ENCODE assay signal across 8 cellular contexts in the genomic region with DNA sequence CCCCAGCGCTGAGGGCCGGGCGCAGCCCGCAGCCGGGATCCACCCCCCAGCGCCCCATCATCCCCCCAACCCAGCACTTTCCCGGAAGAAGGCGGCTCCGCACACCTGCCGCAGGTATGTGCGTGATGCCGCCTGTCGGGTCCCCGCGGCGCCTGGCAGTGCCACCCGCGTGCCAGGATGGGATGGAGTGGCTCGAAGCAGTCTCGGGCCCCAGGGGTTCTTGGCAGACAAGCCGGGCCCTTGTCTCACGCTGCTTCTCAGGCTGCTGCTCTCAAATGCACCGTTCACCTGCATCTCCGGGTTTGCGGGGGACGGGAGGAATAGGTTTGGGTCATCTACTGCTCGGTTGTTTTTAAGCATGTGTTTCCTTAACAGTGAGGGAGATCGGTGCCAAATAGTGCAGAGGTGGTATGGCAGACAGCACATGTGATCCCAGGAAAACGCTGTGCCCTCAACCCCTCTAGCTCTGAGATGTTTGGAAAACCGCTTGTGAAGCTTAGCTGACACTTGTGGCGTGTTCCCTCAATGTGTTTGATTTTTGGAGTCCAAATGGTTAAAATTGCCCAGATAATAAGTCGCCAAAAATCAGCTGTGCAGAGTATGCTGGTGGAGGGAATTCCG. TPM values are rescaled to one million over a fixed set of nuclear protein-coding genes. Genes with fewer than 3 reads are reported as not detected.
DNase-seq lines count a peak whose midpoint lies in the region; ATAC-seq and TF ChIP-seq lines count a peak whose summit lies in the region.

No MANE protein-coding gene starts in this region.

- no peaks in the 10 kb centered on the region for H3K27me3 ChIP-seq in gastroesophageal sphincter
- no peaks in the 10 kb centered on the region for H3K27me3 ChIP-seq in ovary

- no peak; the same call in 1 of the 2 replicates for TF ChIP-seq CTCF in 22Rv1 (IDR thresholded peaks at IDR 0.05)
- TF ChIP-seq CTCF in gastroesophageal sphincter (IDR thresholded peaks at IDR 0.05) = no peak
- TF ChIP-seq CTCF in ovary (IDR thresholded peaks at IDR 0.05) = no peak

- WGBS in gastroesophageal sphincter (ENCODE audit: low coverage in 1 of 2), 2 donors = 0 to 21% methylated on average over 5 to 7 of the region's 33 CpGs
- WGBS in ovary, 3 donors = 0 to 2% (median 1%) methylated on average over 29 to 33 of the region's 33 CpGs

- no peaks in the 10 kb centered on the region for H3K9me3 Mint-ChIP-seq in activated T-helper 17 cell treated with anti-CD3 and anti-CD28 coated beads, Interleukin-2, amount 50 U/mL, for 72 hours

- no peaks in the 10 kb centered on the region for H3K36me3 ChIP-seq in gastroesophageal sphincter
- no peaks in the 10 kb centered on the region for H3K36me3 ChIP-seq in ovary

- H3K4me3 Mint-ChIP-seq in activated T-helper 17 cell treated with anti-CD3 and anti-CD28 coated beads, Interleukin-2, amount 50 U/mL, for 72 hours = peak overlapping the region; percentile 94

- H3K4me3 ChIP-seq in gastroesophageal sphincter (peak overlapping the region; percentile 95 to 99), ovary (peak overlapping the region; percentile 96)

- peak overlapping the region; percentile 78 for H3K27ac ChIP-seq in 22Rv1
- peak overlapping the region; percentile 94 to 98 (median 98) for H3K27ac ChIP-seq in gastroesophageal sphincter
- peak overlapping the region; percentile 70 to 96 for H3K27ac ChIP-seq in ovary

- no peaks in the 10 kb centered on the region for H3K9me3 ChIP-seq in gastroesophageal sphincter
- no peaks in the 10 kb centered on the region for H3K9me3 ChIP-seq in ovary

- H3K4me1 ChIP-seq in gastroesophageal sphincter (peaks cover 3 to 40% (median 20%) of the 10 kb centered on the region in 3 donors), ovary (ENCODE audit: insufficient read depth) (peaks cover 3% of the 10 kb centered on the region)

- H3K4me1 Mint-ChIP-seq in activated T-helper 17 cell treated with anti-CD3 and anti-CD28 coated beads, Interleukin-2, amount 50 U/mL, for 72 hours = peaks cover 19% of the 10 kb centered on the region

- DNase-seq in NCI-H2029 (lab: John Stamatoyannopoulos, UW) (peak; percentile 78), ovary (peak in 3 of 5 donors; percentile 35 to 62 (median 41)), GOT3 (lab: John Stamatoyannopoulos, UW) (no peak)

- TF ChIP-seq EP300 in gastroesophageal sphincter (IDR thresholded peaks at IDR 0.05) (no peak), ovary (IDR thresholded peaks at IDR 0.05) (no peak)

- TF ChIP-seq POLR2A in gastroesophageal sphincter (IDR thresholded peaks at IDR 0.05) (no peak), ovary (IDR thresholded peaks at IDR 0.05) (no peak)

- peaks cover 34% of the 10 kb centered on the region for H3K36me3 Mint-ChIP-seq in activated T-helper 17 cell treated with anti-CD3 and anti-CD28 coated beads, Interleukin-2, amount 50 U/mL, for 72 hours (ENCODE audit: low read depth)

- H3K27me3 Mint-ChIP-seq in activated T-helper 17 cell treated with anti-CD3 and anti-CD28 coated beads, Interleukin-2, amount 50 U/mL, for 72 hours = peaks cover 4% of the 10 kb centered on the region

- intact Hi-C loops in ovary (cut with DNase I) = loop anchor here in 2 of 4 donors (5.0 to 10.0 kb wide), 3 partner anchors 85 to 437 kb away; no protein-coding TSS in a partner anchor

- H3K27ac Mint-ChIP-seq in activated T-helper 17 cell treated with anti-CD3 and anti-CD28 coated beads, Interleukin-2, amount 50 U/mL, for 72 hours = peak overlapping the region; percentile 72

- ATAC-seq in GM18907 (IDR thresholded peaks at IDR 0.05; ENCODE audit: unreplicated experiment) = peak; percentile 4
- peak; percentile 4 for ATAC-seq in activated T-helper 17 cell treated with anti-CD3 and anti-CD28 coated beads, Interleukin-2, amount 50 U/mL, for 72 hours (replicated peaks)
- ATAC-seq in gastroesophageal sphincter = no peak
- no peak for ATAC-seq in HG03097 (IDR thresholded peaks at IDR 0.05; ENCODE audit: low FRiP score, unreplicated experiment)

RNA-seq across cellular contexts. Expression of gene MYLIP, which starts 0.8 kb away (rescaled TPM):
- 1 to 10 TPM; 5.4 to 6.0 TPM for total RNA-seq in activated T-helper 17 cell treated with anti-CD3 and anti-CD28 coated beads, Interleukin-2, amount 50 U/mL, for 72 hours
- 100 to 1,000 TPM in 1 of 4 donors, 10 to 100 TPM in 3; 49.9 to 131 (median 79.3) TPM for total RNA-seq in gastroesophageal sphincter
- 10 to 100 TPM; 11.0 to 45.4 (median 34.3) TPM for total RNA-seq in ovary
- 10 to 100 TPM; 39.3 to 41.0 TPM for polyA plus RNA-seq in ovary

Comparison
In these comparisons a context has a peak if more than half of its experiments do, and no peak if none do; other contexts are left out.
1. ATAC-seq: peak in GM18907 (single experiment) and activated T-helper 17 cell treated with anti-CD3 and anti-CD28 coated beads, Interleukin-2, amount 50 U/mL, for 72 hours (single experiment); none in gastroesophageal sphincter (single experiment) and HG03097 (single experiment).
2. Peak in every context shown above with its lines, with median percentiles within 50 percentile points of each other: H3K27ac ChIP-seq.